ENCODE assay signal across 14 cellular contexts in genomic region chr20:56631990-56632327, GRCh38. TPM values are rescaled to one million over a fixed set of nuclear protein-coding genes. Genes with fewer than 3 reads are reported as not detected.
DNase-seq lines count a peak whose midpoint lies in the region; ATAC-seq and TF ChIP-seq lines count a peak whose summit lies in the region.
"Had no signal": no experiment of that assay in that cellular context is flagged by ENCODE, and none has a peak within 500 bp of the region (broad histone marks: within the 10 kb centered on the region; RNA-seq: fewer than 3 reads in every experiment).

No MANE protein-coding gene starts in this region.

- H3K9me3 Mint-ChIP-seq in activated naive CD4-positive, alpha-beta T cell treated with anti-CD3 and anti-CD28 coated beads, Interleukin-2, amount 50 U/mL, for 24 hours: no peaks in the 10 kb centered on the region
- H3K9me3 Mint-ChIP-seq in activated naive CD4-positive, alpha-beta T cell treated with anti-CD3 and anti-CD28 coated beads, Interleukin-2, amount 50 U/mL, for 72 hours: no peaks in the 10 kb centered on the region
- H3K9me3 Mint-ChIP-seq in type B pancreatic cell: no peaks in the 10 kb centered on the region
- H3K9me3 Mint-ChIP-seq: activated CD8-positive, alpha-beta T cell treated with anti-CD3 and anti-CD28 coated beads for 36 hours had no signal

- H3K27me3 ChIP-seq in transverse colon: peaks cover 87% of the 10 kb centered on the region

- ATAC-seq in activated naive CD4-positive, alpha-beta T cell treated with anti-CD3 and anti-CD28 coated beads, Interleukin-2, amount 50 U/mL, for 72 hours: no peak
- ATAC-seq: activated CD8-positive, alpha-beta T cell treated with anti-CD3 and anti-CD28 coated beads for 36 hours had no signal

- H3K36me3 ChIP-seq in transverse colon: no peaks in the 10 kb centered on the region
- H3K36me3 ChIP-seq: heart right ventricle had no signal

- no peak overlapping the region for H3K4me3 Mint-ChIP-seq in activated naive CD4-positive, alpha-beta T cell treated with anti-CD3 and anti-CD28 coated beads, Interleukin-2, amount 50 U/mL, for 24 hours
- H3K4me3 Mint-ChIP-seq in type B pancreatic cell: peak overlapping the region; percentile 89
- H3K4me3 Mint-ChIP-seq: activated CD8-positive, alpha-beta T cell treated with anti-CD3 and anti-CD28 coated beads for 36 hours had no signal

- peaks cover 7 to 33% (median 26%) of the 10 kb centered on the region in 4 donors for H3K4me1 ChIP-seq in transverse colon

- DNase-seq in activated naive CD4-positive, alpha-beta T cell treated with anti-CD3 and anti-CD28 coated beads, Interleukin-2, amount 50 U/mL, for 72 hours (ENCODE audit: low spot score in 2 of 2): no peak
- DNase-seq in astrocyte of the spinal cord (ENCODE audit: low read depth, low spot score) (no peak), type B pancreatic cell (ENCODE audit: extremely low spot score, unreplicated experiment) (no peak), transverse colon (no peak), NCI-H2227 (lab: John Stamatoyannopoulos, UW; ENCODE audit: unreplicated experiment) (no peak), UCSD-AML1 (lab: John Stamatoyannopoulos, UW; ENCODE audit: unreplicated experiment) (no peak)
- DNase-seq: activated CD8-positive, alpha-beta T cell treated with anti-CD3 and anti-CD28 coated beads for 36 hours; activated naive CD4-positive, alpha-beta T cell; HCEC 1CT; heart right ventricle; NCI-H2081 treated with DMSO at 0.1 percent for 48 hours; NK-92 treated with Interleukin-12 subunit alpha and Interleukin-12 subunit beta, amount 100 ng/mL, for 24 hours had no signal

- TF ChIP-seq CTCF in astrocyte of the spinal cord (IDR thresholded peaks at IDR 0.05; ENCODE audit: low read depth, low read length): no peak
- no peak for TF ChIP-seq CTCF in type B pancreatic cell (conservative IDR thresholded peaks at IDR 0.05)
- no peak for TF ChIP-seq CTCF in transverse colon (IDR thresholded peaks at IDR 0.05)

- in situ Hi-C loops in astrocyte of the spinal cord (cut with HindIII; ENCODE audit: low sequenced_read_pairs): no loop called here
- in situ Hi-C loops in transverse colon (cut with MboI; ENCODE audit: low pct_ligation_motif_present in 1 of 4, low pct_unique_long_range_greater_than_20kb in 1 of 4, low sequenced_read_pairs in 3 of 4): no loop called here

- WGBS in transverse colon (ENCODE audit: low coverage in 1 of 2), 2 donors: 53 to 63% methylated on average over 5 of the region's 5 CpGs

- peaks cover 16% of the 10 kb centered on the region for H3K4me1 Mint-ChIP-seq in activated naive CD4-positive, alpha-beta T cell treated with anti-CD3 and anti-CD28 coated beads, Interleukin-2, amount 50 U/mL, for 24 hours
- H3K4me1 Mint-ChIP-seq in type B pancreatic cell (ENCODE audit: unreplicated experiment): peaks cover 22% of the 10 kb centered on the region

- no peak for TF ChIP-seq POLR2A in transverse colon (IDR thresholded peaks at IDR 0.05)

- peaks cover 40% of the 10 kb centered on the region for H3K27me3 Mint-ChIP-seq in activated naive CD4-positive, alpha-beta T cell treated with anti-CD3 and anti-CD28 coated beads, Interleukin-2, amount 50 U/mL, for 24 hours
- H3K27me3 Mint-ChIP-seq in type B pancreatic cell: peaks cover 75% of the 10 kb centered on the region

- no peaks in the 10 kb centered on the region for H3K36me3 Mint-ChIP-seq in activated naive CD4-positive, alpha-beta T cell treated with anti-CD3 and anti-CD28 coated beads, Interleukin-2, amount 50 U/mL, for 24 hours
- H3K36me3 Mint-ChIP-seq in activated naive CD4-positive, alpha-beta T cell treated with anti-CD3 and anti-CD28 coated beads, Interleukin-2, amount 50 U/mL, for 72 hours: no peaks in the 10 kb centered on the region
- peaks cover 24% of the 10 kb centered on the region for H3K36me3 Mint-ChIP-seq in type B pancreatic cell

- no peak for TF ChIP-seq EP300 in transverse colon (IDR thresholded peaks at IDR 0.05; ENCODE audit: low read depth)

- no peaks in the 10 kb centered on the region for H3K9me3 ChIP-seq in transverse colon
- H3K9me3 ChIP-seq: heart right ventricle had no signal

- intact Hi-C loops in transverse colon (cut with DNase I; ENCODE audit: low total_unique reads): loop anchor here (10.0 kb wide), 1 partner anchor 213 kb away; no protein-coding TSS in a partner anchor

- peak overlapping the region; percentile 72 for H3K4me3 ChIP-seq in astrocyte of the spinal cord (ENCODE audit: low read depth, low read length)
- peak overlapping the region; percentile 92 for H3K4me3 ChIP-seq in iPS-11a (ENCODE audit: low read depth, low read length)
- H3K4me3 ChIP-seq in transverse colon: peak overlapping the region in 1 of 4 donors; percentile 64
- H3K4me3 ChIP-seq: heart right ventricle had no signal

- H3K27ac Mint-ChIP-seq in activated naive CD4-positive, alpha-beta T cell treated with anti-CD3 and anti-CD28 coated beads, Interleukin-2, amount 50 U/mL, for 24 hours: peak overlapping the region; percentile 13
- H3K27ac Mint-ChIP-seq in activated naive CD4-positive, alpha-beta T cell treated with anti-CD3 and anti-CD28 coated beads, Interleukin-2, amount 50 U/mL, for 72 hours: no peak overlapping the region
- H3K27ac Mint-ChIP-seq in type B pancreatic cell: peak overlapping the region; percentile 82
- H3K27ac Mint-ChIP-seq: activated CD8-positive, alpha-beta T cell treated with anti-CD3 and anti-CD28 coated beads for 36 hours had no signal

- peak overlapping the region in 2 of 4 donors; percentile 70 to 79 for H3K27ac ChIP-seq in transverse colon
- H3K27ac ChIP-seq: heart right ventricle had no signal

RNA-seq across cellular contexts. Expression of gene TFAP2C, which starts 2.9 kb away (rescaled TPM):
- not detected for total RNA-seq in activated naive CD4-positive, alpha-beta T cell treated with anti-CD3 and anti-CD28 coated beads, Interleukin-2, amount 50 U/mL, for 72 hours
- total RNA-seq in type B pancreatic cell (ENCODE audit: low replicate concordance) (20.5 and 71.7 TPM in 2 replicates), transverse colon (1 to 10 TPM in 2 of 4 donors, under 1 TPM in 2; 0.82 to 9.0 (median 2.3) TPM)
- total RNA-seq: activated CD8-positive, alpha-beta T cell treated with anti-CD3 and anti-CD28 coated beads for 36 hours had no signal

Comparison
In these comparisons a context has a peak if more than half of its experiments do, and no peak if none do; other contexts are left out.
1. H3K27ac Mint-ChIP-seq: peak in activated naive CD4-positive, alpha-beta T cell treated with anti-CD3 and anti-CD28 coated beads, Interleukin-2, amount 50 U/mL, for 24 hours (single experiment) and type B pancreatic cell (single experiment); none in activated naive CD4-positive, alpha-beta T cell treated with anti-CD3 and anti-CD28 coated beads, Interleukin-2, amount 50 U/mL, for 72 hours (0 of 2).